1 cellular context compared by ENCODE assay signal in genomic region chr6:122458087-122458486, GRCh38.
TF ChIP-seq lines count a peak whose summit lies in the region.

No MANE protein-coding gene starts in this region.

TF ChIP-seq in SK-N-SH, 30 proteins besides CTCF, POLR2A, EP300 and RAD21 (continued from another document):
- no peak for TF ChIP-seq MAX (IDR thresholded peaks at IDR 0.05; ENCODE audit: low read depth)
- no peak for TF ChIP-seq PBX3 (IDR thresholded peaks at IDR 0.05)
- no peak for TF ChIP-seq USF2 (IDR thresholded peaks at IDR 0.05; ENCODE audit: borderline replicate concordance, low read depth, low read length)
- TF ChIP-seq FOSL2 (IDR thresholded peaks at IDR 0.05; ENCODE audit: borderline replicate concordance, low read depth): no peak
- no peak for TF ChIP-seq NFIC (IDR thresholded peaks at IDR 0.05; ENCODE audit: borderline replicate concordance)
- no peak for TF ChIP-seq TEAD4 (IDR thresholded peaks at IDR 0.05; ENCODE audit: borderline replicate concordance, insufficient read depth)
- no peak for TF ChIP-seq TCF12 (IDR thresholded peaks at IDR 0.05)
